11 cellular contexts compared by ENCODE assay signal in the genomic region with DNA sequence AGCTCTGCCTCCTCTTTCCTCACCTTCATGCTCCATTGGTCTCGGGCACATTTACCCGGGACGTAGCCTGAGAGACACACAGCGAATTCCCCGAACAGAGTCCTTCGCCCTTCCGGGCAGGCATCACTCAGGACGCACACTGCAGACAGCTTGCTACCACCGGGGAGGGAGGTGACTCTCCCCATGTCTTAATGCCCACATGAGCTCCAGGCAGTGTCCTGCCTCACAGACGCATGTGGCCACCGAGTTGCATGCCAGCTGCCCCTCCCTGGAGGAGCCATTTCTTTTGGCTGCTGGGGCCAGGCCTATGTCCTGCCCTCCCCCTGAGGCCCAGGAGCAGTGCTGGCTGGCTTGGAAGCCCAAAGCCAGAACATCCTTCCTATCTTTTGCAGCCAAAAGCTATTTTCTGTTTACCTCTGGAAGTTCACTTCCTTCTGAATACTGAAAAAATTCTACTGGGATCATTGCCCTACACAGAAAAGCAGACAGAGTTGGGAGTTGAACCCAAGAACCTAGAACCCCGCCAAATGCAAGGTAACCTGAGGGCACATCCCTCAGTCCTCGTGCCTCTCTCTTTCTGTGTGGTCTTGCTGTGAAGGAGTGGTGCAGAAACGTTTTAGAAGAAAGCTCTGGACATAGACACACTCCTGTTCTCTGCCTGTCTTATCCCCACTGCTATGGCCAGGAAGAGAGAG.
A peak's percentile ranks its signal among the peaks of the same experiment; 100 is the strongest.
DNase-seq lines count a peak whose midpoint lies in the region; FAIRE-seq and TF ChIP-seq lines count a peak whose summit lies in the region.
"Had no signal": no experiment of that assay in that cellular context is flagged by ENCODE, and none has a peak within 500 bp of the region (broad histone marks: within the 10 kb centered on the region; RNA-seq: fewer than 3 reads in every experiment).

No MANE protein-coding gene starts in this region.

- BruUV-seq in endothelial cell of umbilical vein (replicated peaks; lab: Mats Ljungman, UMichigan) = no TSS peak

- peak overlapping the region; percentile 57 for H3K56ac ChIP-seq in mesendoderm (ENCODE audit: low read length)

- WGBS in mesendoderm (ENCODE audit: extremely low coverage, insufficient coverage, low lambda C conversion rate) = no CpG with 5 or more reads among the region's 14 CpGs

- no peak for TF ChIP-seq CTCF in endothelial cell of umbilical vein (IDR thresholded peaks at IDR 0.05; ENCODE audit: extremely low read depth in 1 of 2, insufficient read depth in 1 of 2, low read depth in 1 of 2, low read length in 2 of 2)

- no peak for TF ChIP-seq POLR2A in endothelial cell of umbilical vein (IDR thresholded peaks at IDR 0.05; ENCODE audit: low read depth, low read length)

- no peaks in the 10 kb centered on the region for H4K20me1 ChIP-seq in endothelial cell of umbilical vein (replicated peaks; ENCODE audit: control insufficient read depth, extremely low read depth, insufficient read depth, low read length)

- H4K8ac ChIP-seq in mesendoderm (ENCODE audit: low read depth, low read length) = no peak overlapping the region

- H3K27me3 ChIP-seq in endothelial cell of umbilical vein (ENCODE audit: control insufficient read depth in 2 of 2, insufficient read depth in 2 of 2, low read length in 2 of 2) = no peaks in the 10 kb centered on the region
- H3K27me3 ChIP-seq in mesendoderm (ENCODE audit: insufficient read depth, low read length, poor library complexity) = no peaks in the 10 kb centered on the region
- no peaks in the 10 kb centered on the region for H3K27me3 ChIP-seq in stomach smooth muscle (ENCODE audit: control insufficient read depth in 1 of 2, insufficient read depth in 2 of 2, low read length in 2 of 2)

- peak overlapping the region; percentile 75 for H3K9ac ChIP-seq in endothelial cell of umbilical vein (replicated peaks; ENCODE audit: extremely low read depth, insufficient read depth, low read length)
- no peak overlapping the region for H3K9ac ChIP-seq in mesendoderm (ENCODE audit: low read length)
- H3K9ac ChIP-seq in stomach smooth muscle (ENCODE audit: low read length in 2 of 2) = peak overlapping the region; percentile 13 to 47

- H3K23ac ChIP-seq in mesendoderm (ENCODE audit: low read length) = no peak overlapping the region

- dilution Hi-C loops in endothelial cell of umbilical vein (cut with MboI; ENCODE audit: extremely low pct_ligation_motif_present, low sequenced_read_pairs) = no loop called here

- H2BK15ac ChIP-seq in mesendoderm (replicated peaks; ENCODE audit: low read depth) = no peak overlapping the region

- H3K9me3 ChIP-seq in endothelial cell of umbilical vein (replicated peaks; ENCODE audit: control insufficient read depth, insufficient read depth, low read length) (no peaks in the 10 kb centered on the region), stomach smooth muscle (ENCODE audit: control insufficient read depth in 2 of 2, low read length in 2 of 2) (no peaks in the 10 kb centered on the region)

- H3K79me2 ChIP-seq in endothelial cell of umbilical vein (ENCODE audit: control insufficient read depth, insufficient read depth, low read length) = no peaks in the 10 kb centered on the region
- H3K79me2 ChIP-seq in mesendoderm (ENCODE audit: control insufficient read depth, insufficient read depth, low read length) = no peaks in the 10 kb centered on the region

- peak overlapping the region; percentile 95 for H3K27ac ChIP-seq in endothelial cell of umbilical vein (ENCODE audit: insufficient read depth, low read depth, low read length)
- no peak overlapping the region for H3K27ac ChIP-seq in mesendoderm (ENCODE audit: low read depth, low read length)
- peak overlapping the region; percentile 84 for H3K27ac ChIP-seq in stomach smooth muscle (ENCODE audit: low read length)

- CTCF ChIA-PET in endothelial cell of umbilical vein (lab: Charles Lee) = interaction anchor here (1.0 to 2.9 kb wide), 8 partner anchors 7 to 321 kb away, joined by 3 to 22 read pairs (median 5); no protein-coding TSS in a partner anchor

- H4K5ac ChIP-seq in mesendoderm (ENCODE audit: low read length) = no peak overlapping the region

- POLR2A ChIA-PET in endothelial cell of umbilical vein (lab: Charles Lee) = interaction anchor here (0.8 to 2.0 kb wide), 3 partner anchors 25 to 175 kb away, joined by 3 to 6 read pairs (median 4); no protein-coding TSS in a partner anchor

- H3K4me3 ChIP-seq in endothelial cell of umbilical vein (replicated peaks in 1 of 3; ENCODE audit: insufficient read depth in 1 of 3, low read depth in 1 of 3, low read length in 3 of 3) = no peak overlapping the region
- no peak overlapping the region for H3K4me3 ChIP-seq in mesendoderm (ENCODE audit: low read length)
- H3K4me3 ChIP-seq in stomach smooth muscle (ENCODE audit: low read length in 2 of 2) = no peak overlapping the region

- no peak overlapping the region for H2AFZ ChIP-seq in endothelial cell of umbilical vein (ENCODE audit: low read depth, low read length)

- FAIRE-seq in endothelial cell of umbilical vein (lab: Jason Lieb, UNC) = no peak
- FAIRE-seq: urothelium cell line had no signal

- H3K79me1 ChIP-seq in mesendoderm (ENCODE audit: low read length) = no peaks in the 10 kb centered on the region

- H3K4me2 ChIP-seq in endothelial cell of umbilical vein (ENCODE audit: insufficient read depth, low read length) (no peak overlapping the region), mesendoderm (ENCODE audit: low read length) (no peak overlapping the region)

- H3K4me1 ChIP-seq in endothelial cell of umbilical vein (ENCODE audit: control insufficient read depth, extremely low read depth, insufficient read depth, low read length) (peaks cover 40% of the 10 kb centered on the region), mesendoderm (ENCODE audit: control insufficient read depth, low read depth, low read length) (peaks cover 2% of the 10 kb centered on the region), stomach smooth muscle (ENCODE audit: control insufficient read depth, insufficient read depth, low read length) (peaks cover 48% of the 10 kb centered on the region)

- H3K36me3 ChIP-seq in endothelial cell of umbilical vein (ENCODE audit: control insufficient read depth in 2 of 2, extremely low read depth in 1 of 2, insufficient read depth in 2 of 2, low read length in 2 of 2) (no peaks in the 10 kb centered on the region), mesendoderm (ENCODE audit: control insufficient read depth, insufficient read depth, low read length) (no peaks in the 10 kb centered on the region), stomach smooth muscle (ENCODE audit: control insufficient read depth in 2 of 2, insufficient read depth in 2 of 2, low read length in 2 of 2) (no peaks in the 10 kb centered on the region)

- H3K4ac ChIP-seq in mesendoderm (ENCODE audit: low read depth, low read length) = no peak overlapping the region

- no peak overlapping the region for H3K18ac ChIP-seq in mesendoderm (ENCODE audit: low read length)

- peak overlapping the region; percentile 17 for H2BK5ac ChIP-seq in mesendoderm (ENCODE audit: low read length)

- intact Hi-C loops in endothelial cell of umbilical vein (cut with micrococcal nuclease) = loop anchor here (2.0 kb wide), 1 partner anchor 42 kb away; no protein-coding TSS in a partner anchor

- DNase-seq in endothelial cell of umbilical vein (ENCODE audit: low read depth, low spot score) (peak; percentile 61), mesendoderm (no peak), GF-D8 (lab: John Stamatoyannopoulos, UW) (no peak), SW480 (ENCODE audit: low spot score) (no peak), NCI-H526 treated with DMSO at 0.1 percent for 48 hours (lab: John Stamatoyannopoulos, UW) (no peak)
- no peak for DNase-seq in stimulated activated CD4-positive, alpha-beta T cell treated with anti-CD3 and anti-CD28 coated beads, Interleukin-1b, Interleukin-23, amount 100 ng/mL, for 48 hours
- DNase-seq: caudate nucleus, NCI-H2029 had no signal

- no peak overlapping the region for H2AK5ac ChIP-seq in mesendoderm (ENCODE audit: low read length)

- no peak overlapping the region for H2BK120ac ChIP-seq in mesendoderm (ENCODE audit: low read depth, low read length)

- no peaks in the 10 kb centered on the region for H3K9me1 ChIP-seq in endothelial cell of umbilical vein (replicated peaks; ENCODE audit: control insufficient read depth, extremely low read depth, insufficient read depth, low read length)

TF ChIP-seq in PFSK-1, 5 proteins besides CTCF, POLR2A, EP300 and RAD21:
- TF ChIP-seq FOXP2 (optimal IDR thresholded peaks at IDR 0.05; ENCODE audit: borderline replicate concordance, extremely low read depth, extremely low read length, insufficient read depth) (peak; percentile 37), TAF1 (IDR thresholded peaks at IDR 0.05; ENCODE audit: borderline replicate concordance, insufficient read depth, low read length) (no peak; the same call in 1 of the 2 replicates)

TF ChIP-seq in endothelial cell of umbilical vein, 7 proteins besides CTCF, POLR2A, EP300 and RAD21:
- no peak for TF ChIP-seq POLR2AphosphoS5 (IDR thresholded peaks at IDR 0.05; ENCODE audit: insufficient read depth, low read depth, low read length)
- no peak for TF ChIP-seq GATA2 (IDR thresholded peaks at IDR 0.05; ENCODE audit: insufficient read depth, insufficient read length, low read depth, low read length)
- TF ChIP-seq, protein P1, sequence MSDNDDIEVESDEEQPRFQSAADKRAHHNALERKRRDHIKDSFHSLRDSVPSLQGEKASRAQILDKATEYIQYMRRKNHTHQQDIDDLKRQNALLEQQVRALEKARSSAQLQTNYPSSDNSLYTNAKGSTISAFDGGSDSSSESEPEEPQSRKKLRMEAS (IDR thresholded peaks at IDR 0.05; ENCODE audit: insufficient read depth, insufficient read length) = no peak
- no peak for TF ChIP-seq FOS (IDR thresholded peaks at IDR 0.05; ENCODE audit: borderline replicate concordance, insufficient read depth, low read length)
